8 cellular contexts compared by ENCODE assay signal in genomic region chr20:47453167-47453782, GRCh38.
DNase-seq lines count a peak whose midpoint lies in the region; ATAC-seq and TF ChIP-seq lines count a peak whose summit lies in the region.

No MANE protein-coding gene starts in this region.

- H3K4me1 ChIP-seq in RWPE2 (ENCODE audit: insufficient read depth, poor library complexity, severe bottlenecking) = peaks cover 39% of the 10 kb centered on the region

- no peak overlapping the region for H3K4me3 ChIP-seq in RWPE2 (ENCODE audit: severe bottlenecking)

- peak overlapping the region; percentile 21 to 44 for H3K4me3 Mint-ChIP-seq in stimulated activated naive B cell treated with anti-CD40 and anti-IgM and Interleukin-4, amounts not matched to agents 10 μg/mL and 1 μg/mL and 100 μg/mL, for 72 hours

- DNase-seq in activated T-cell treated with anti-CD3 and anti-CD28 coated beads for 24 hours (ENCODE audit: low read depth) (peak; percentile 26), RWPE2 (ENCODE audit: low spot score) (peak; percentile 94), epithelial cell of prostate (ENCODE audit: low read depth, low spot score) (peak; percentile 79), cerebellar nuclear complex (lab: John Stamatoyannopoulos, UW) (no peak), NCI-H345 (lab: John Stamatoyannopoulos, UW) (no peak)
- DNase-seq in activated T-cell treated with anti-CD3 and anti-CD28 coated beads, Interleukin-2, amount 50 U/mL, for 1 hour = no peak
- DNase-seq in stimulated activated naive B cell treated with anti-CD40 and anti-IgM and Interleukin-4, amounts not matched to agents 10 μg/mL and 1 μg/mL and 100 μg/mL, for 72 hours = peak; percentile 64

- ATAC-seq in HG02938 (IDR thresholded peaks at IDR 0.05; ENCODE audit: unreplicated experiment) (peak; percentile 91), RWPE2 (ENCODE audit: low read depth) (peak; percentile 96)
- peak; percentile 89 to 95 for ATAC-seq in stimulated activated naive B cell treated with anti-CD40 and anti-IgM and Interleukin-4, amounts not matched to agents 10 μg/mL and 1 μg/mL and 100 μg/mL, for 72 hours (replicated peaks)

- H3K27ac Mint-ChIP-seq in stimulated activated naive B cell treated with anti-CD40 and anti-IgM and Interleukin-4, amounts not matched to agents 10 μg/mL and 1 μg/mL and 100 μg/mL, for 72 hours = peak overlapping the region; percentile 83

- no peaks in the 10 kb centered on the region for H3K36me3 ChIP-seq in RWPE2 (ENCODE audit: low read depth)

- peak; percentile 23 for TF ChIP-seq CTCF in RWPE2 (IDR thresholded peaks at IDR 0.05; ENCODE audit: poor library complexity, severe bottlenecking)

- H3K27ac ChIP-seq in RWPE2 (ENCODE audit: poor library complexity, severe bottlenecking) (peak overlapping the region; percentile 76), epithelial cell of prostate (peak overlapping the region; percentile 88)

- no peaks in the 10 kb centered on the region for H3K27me3 ChIP-seq in RWPE2 (ENCODE audit: insufficient read depth, poor library complexity, severe bottlenecking)

- H3K9me3 Mint-ChIP-seq in stimulated activated naive B cell treated with anti-CD40 and anti-IgM and Interleukin-4, amounts not matched to agents 10 μg/mL and 1 μg/mL and 100 μg/mL, for 72 hours = no peaks in the 10 kb centered on the region

- H3K36me3 Mint-ChIP-seq in stimulated activated naive B cell treated with anti-CD40 and anti-IgM and Interleukin-4, amounts not matched to agents 10 μg/mL and 1 μg/mL and 100 μg/mL, for 72 hours = no peaks in the 10 kb centered on the region

- peaks cover 34 to 78% of the 10 kb centered on the region in 2 donors for H3K4me1 Mint-ChIP-seq in stimulated activated naive B cell treated with anti-CD40 and anti-IgM and Interleukin-4, amounts not matched to agents 10 μg/mL and 1 μg/mL and 100 μg/mL, for 72 hours

- peaks cover 5% of the 10 kb centered on the region for H3K9me3 ChIP-seq in RWPE2 (ENCODE audit: severe bottlenecking)

- H3K27me3 Mint-ChIP-seq in stimulated activated naive B cell treated with anti-CD40 and anti-IgM and Interleukin-4, amounts not matched to agents 10 μg/mL and 1 μg/mL and 100 μg/mL, for 72 hours = no peaks in the 10 kb centered on the region

Comparison
In these comparisons a context has a peak if more than half of its experiments do, and no peak if none do; other contexts are left out.
1. DNase-seq: peak in activated T-cell treated with anti-CD3 and anti-CD28 coated beads for 24 hours (single experiment), RWPE2 (single experiment), epithelial cell of prostate (single experiment) and stimulated activated naive B cell treated with anti-CD40 and anti-IgM and Interleukin-4, amounts not matched to agents 10 μg/mL and 1 μg/mL and 100 μg/mL, for 72 hours (single experiment); none in activated T-cell treated with anti-CD3 and anti-CD28 coated beads, Interleukin-2, amount 50 U/mL, for 1 hour (single experiment), cerebellar nuclear complex (0 of 2) and NCI-H345 (single experiment).
2. Peak in every context shown above with its lines, with median percentiles within 50 percentile points of each other: ATAC-seq.